In the genomic region with DNA sequence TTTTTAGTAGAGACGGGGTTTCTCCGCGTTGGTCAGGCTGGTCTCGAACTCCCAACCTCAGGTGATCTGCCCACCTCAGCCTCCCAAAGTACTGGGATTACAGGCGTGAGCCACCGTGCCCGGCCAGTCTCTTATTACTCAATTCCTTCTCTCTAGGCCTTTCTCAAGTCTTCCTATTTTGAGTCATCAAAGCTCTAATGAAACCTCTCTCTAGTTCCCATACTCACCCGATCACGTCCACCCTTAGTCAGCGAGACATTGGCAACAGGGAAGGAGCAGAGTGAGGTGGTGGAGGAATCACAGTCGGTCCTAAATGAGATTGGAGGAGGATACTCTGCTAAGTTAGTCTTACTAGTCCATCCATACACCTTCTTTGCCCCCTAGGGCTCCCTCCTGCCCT, we compare ENCODE assay signal across 28 cellular contexts. TPM values are rescaled to one million over a fixed set of nuclear protein-coding genes. Genes with fewer than 3 reads are reported as not detected.
DNase-seq lines count a peak whose midpoint lies in the region; ATAC-seq and TF ChIP-seq lines count a peak whose summit lies in the region.
"Had no signal": no experiment of that assay in that cellular context is flagged by ENCODE, and none has a peak within 500 bp of the region (broad histone marks: within the 10 kb centered on the region; RNA-seq: fewer than 3 reads in every experiment).

No MANE protein-coding gene starts in this region.

- POLR2A ChIA-PET in WTC11 (lab: Charles Lee), result no interaction called here
- POLR2A ChIA-PET in CD8-positive, alpha-beta memory T cell (lab: Charles Lee), result interaction anchor here (0.5 to 1.0 kb wide), 2 partner anchors 49 to 84 kb away, joined by 5 read pairs; no protein-coding TSS in a partner anchor

- H3K9me3 ChIP-seq in CD8-positive, alpha-beta memory T cell (ENCODE audit: low read length), result no peaks in the 10 kb centered on the region
- H3K9me3 ChIP-seq: left ventricle myocardium inferior, psoas muscle, stomach, transverse colon had no signal

- peaks cover 13% of the 10 kb centered on the region for H3K4me1 Mint-ChIP-seq in WTC11
- peaks cover 18% of the 10 kb centered on the region for H3K4me1 Mint-ChIP-seq in nephron progenitor cell
- H3K4me1 Mint-ChIP-seq in CD8-positive, alpha-beta memory T cell, result peaks cover 11 to 21% (median 20%) of the 10 kb centered on the region in 3 donors

- peaks cover 18% of the 10 kb centered on the region for H3K4me1 ChIP-seq in CD8-positive, alpha-beta memory T cell (ENCODE audit: insufficient read depth, low read length)

- no peak overlapping the region for H3K4me3 ChIP-seq in GM12865 (ENCODE audit: low read depth, low read length)
- H3K4me3 ChIP-seq in CD8-positive, alpha-beta memory T cell (ENCODE audit: low read length), result no peak overlapping the region
- H3K4me3 ChIP-seq: GM23338, left ventricle myocardium inferior, psoas muscle, skin epidermis, stomach, transverse colon had no signal

- no peak overlapping the region for H3K27ac ChIP-seq in CD8-positive, alpha-beta memory T cell (ENCODE audit: low read depth, low read length)
- H3K27ac ChIP-seq: HL-60, left ventricle myocardium inferior, psoas muscle, stomach, transverse colon had no signal

- H3K9me3 Mint-ChIP-seq in WTC11 (no peaks in the 10 kb centered on the region), nephron progenitor cell (no peaks in the 10 kb centered on the region)
- no peaks in the 10 kb centered on the region for H3K9me3 Mint-ChIP-seq in CD8-positive, alpha-beta memory T cell
- H3K9me3 Mint-ChIP-seq: activated naive CD8-positive, alpha-beta T cell treated with anti-CD3 and anti-CD28 coated beads for 36 hours; activated T-helper 2 cell treated with anti-CD3 and anti-CD28 coated beads, Interferon-gamma antibody, Interleukin-2, Interleukin-4, amounts not matched to agents 10 μg/mL and 5 μg/mL and 100 μg/mL, durations not matched to agents 14 hours and 24 hours and 36 hours; brain; GM23338; immature natural killer cell had no signal

- DNase-seq in GM12865 (ENCODE audit: low read depth), result peak; percentile 51
- DNase-seq in WTC11 (ENCODE audit: low spot score), result no peak
- DNase-seq in nephron progenitor cell, result no peak
- no peak for DNase-seq in CD8-positive, alpha-beta memory T cell
- no peak for DNase-seq in UCSD-AML1 (lab: John Stamatoyannopoulos, UW; ENCODE audit: unreplicated experiment)
- DNase-seq: activated naive CD8-positive, alpha-beta T cell treated with anti-CD3 and anti-CD28 coated beads for 36 hours; cortex of kidney; immature natural killer cell; IMR-90; left ventricle myocardium inferior; NCI-H2171; NCI-H526; psoas muscle; stimulated activated CD4-positive, alpha-beta T cell treated with anti-CD3 and anti-CD28 coated beads, Interleukin-4, amount 100 ng/mL, for 1 hour; stomach; T1000; transverse colon had no signal

- H3K27me3 ChIP-seq in CD8-positive, alpha-beta memory T cell (ENCODE audit: insufficient read depth, low read length, poor library complexity, severe bottlenecking), result no peaks in the 10 kb centered on the region
- H3K27me3 ChIP-seq: stomach, transverse colon had no signal

- H3K27me3 Mint-ChIP-seq in WTC11 (ENCODE audit: low read depth) (no peaks in the 10 kb centered on the region; the same call in 1 of the 2 replicates), nephron progenitor cell (ENCODE audit: low read depth, poor library complexity) (peaks cover 2% of the 10 kb centered on the region)
- no peaks in the 10 kb centered on the region for H3K27me3 Mint-ChIP-seq in CD8-positive, alpha-beta memory T cell
- H3K27me3 Mint-ChIP-seq: activated naive CD8-positive, alpha-beta T cell treated with anti-CD3 and anti-CD28 coated beads for 36 hours had no signal

- H3K36me3 Mint-ChIP-seq in WTC11, result peaks cover 33% of the 10 kb centered on the region
- peaks cover 32% of the 10 kb centered on the region for H3K36me3 Mint-ChIP-seq in nephron progenitor cell (ENCODE audit: low read depth)
- H3K36me3 Mint-ChIP-seq in CD8-positive, alpha-beta memory T cell, result peaks cover 3 to 16% (median 4%) of the 10 kb centered on the region in 3 donors

- CTCF ChIA-PET in WTC11 (lab: Charles Lee), result no interaction called here
- CTCF ChIA-PET in CD8-positive, alpha-beta memory T cell (lab: Charles Lee), result interaction anchor here (1.3 to 3.0 kb wide), 3 partner anchors 23 to 277 kb away, joined by 4 to 11 read pairs (median 5); a partner anchor contains a TSS

- no peak for TF ChIP-seq CTCF in GM12865 (IDR thresholded peaks at IDR 0.05; ENCODE audit: insufficient read depth, low read depth, low read length, missing control alignments)
- no peak for TF ChIP-seq CTCF in WTC11 (IDR thresholded peaks at IDR 0.05)
- no peak for TF ChIP-seq CTCF in nephron progenitor cell (IDR thresholded peaks at IDR 0.05)

- ATAC-seq in WTC11, result no peak
- ATAC-seq: activated CD4-positive, CD25-positive, alpha-beta regulatory T cell treated with anti-CD3 and anti-CD28 coated beads, Interleukin-2, amount 50 U/mL, for 24 hours; GM23338; psoas muscle; SK-N-SH treated with all-trans-retinoic acid at 6 μM for 48 hours had no signal

- H3K4me3 Mint-ChIP-seq in WTC11 (no peak overlapping the region), nephron progenitor cell (no peak overlapping the region)
- H3K4me3 Mint-ChIP-seq in CD8-positive, alpha-beta memory T cell, result no peak overlapping the region
- H3K4me3 Mint-ChIP-seq: activated naive CD8-positive, alpha-beta T cell treated with anti-CD3 and anti-CD28 coated beads for 36 hours; brain; GM23338; immature natural killer cell had no signal

- H3K27ac Mint-ChIP-seq in WTC11 (peak overlapping the region; percentile 62; the same call in 1 of the 2 replicates), nephron progenitor cell (peak overlapping the region; percentile 19)
- H3K27ac Mint-ChIP-seq in CD8-positive, alpha-beta memory T cell, result peak overlapping the region in 1 of 8 donors; percentile 1
- H3K27ac Mint-ChIP-seq: activated naive CD8-positive, alpha-beta T cell treated with anti-CD3 and anti-CD28 coated beads for 36 hours; activated T-helper 2 cell treated with anti-CD3 and anti-CD28 coated beads, Interferon-gamma antibody, Interleukin-2, Interleukin-4, amounts not matched to agents 10 μg/mL and 5 μg/mL and 100 μg/mL, durations not matched to agents 14 hours and 24 hours and 36 hours; GM23338; immature natural killer cell had no signal

- no peaks in the 10 kb centered on the region for H3K36me3 ChIP-seq in CD8-positive, alpha-beta memory T cell (ENCODE audit: insufficient read depth, low read length)
- H3K36me3 ChIP-seq: transverse colon had no signal

TF ChIP-seq in WTC11, 78 proteins besides CTCF, POLR2A, EP300 and RAD21:
- TF ChIP-seq RELA (CRISPR knock-in tag; IDR thresholded peaks at IDR 0.05; ENCODE audit: borderline replicate concordance) (no peak), NFATC4 (CRISPR knock-in tag; IDR thresholded peaks at IDR 0.05) (no peak)
TF ChIP-seq in WTC11: peak in this region for 0.

RNA-seq across cellular contexts. Expression of a gene that starts 5.0 kb away (rescaled TPM):
- 92.0 to 97.2 TPM (median 92.0 TPM) in 3 replicates for total RNA-seq in WTC11 (2021)
- 10 to 100 TPM; 32.9 to 33.3 TPM for total RNA-seq in CD8-positive, alpha-beta memory T cell
- 48.8 TPM for polyA plus RNA-seq in CD8-positive, alpha-beta memory T cell

RNA-seq across cellular contexts. Expression of a gene that starts 5.2 kb away (rescaled TPM):
- total RNA-seq in WTC11 (2021), result 3.5 to 6.0 TPM (median 3.9 TPM) in 3 replicates
- not detected for total RNA-seq in CD8-positive, alpha-beta memory T cell
- 0.36 TPM for polyA plus RNA-seq in CD8-positive, alpha-beta memory T cell
- total RNA-seq: activated CD8-positive, alpha-beta memory T cell treated with anti-CD3 and anti-CD28 coated beads for 36 hours; activated naive CD8-positive, alpha-beta T cell treated with anti-CD3 and anti-CD28 coated beads for 36 hours; activated T-helper 2 cell treated with anti-CD3 and anti-CD28 coated beads, Interferon-gamma antibody, Interleukin-2, Interleukin-4, amounts not matched to agents 10 μg/mL and 5 μg/mL and 100 μg/mL, durations not matched to agents 14 hours and 24 hours and 36 hours; fibroblast of villous mesenchyme; IMR-90; left ventricle myocardium inferior; M059J; mononuclear cell; psoas muscle; stomach had no signal
- polyA plus RNA-seq: immature natural killer cell, IMR-90 had no signal

RNA-seq across cellular contexts. Expression of a gene that starts 12.9 kb away (rescaled TPM):
- total RNA-seq in WTC11 (2021), result 0.16 to 0.39 TPM (median 0.23 TPM) in 3 replicates
- under 1 TPM; 0.11 to 0.22 TPM for total RNA-seq in CD8-positive, alpha-beta memory T cell
- not detected for polyA plus RNA-seq in CD8-positive, alpha-beta memory T cell
- total RNA-seq: mononuclear cell had no signal
- polyA plus RNA-seq: immature natural killer cell had no signal

RNA-seq across cellular contexts. Expression of a gene that starts 23.4 kb away (rescaled TPM):
- 128 to 135 TPM (median 128 TPM) in 3 replicates for total RNA-seq in WTC11 (2021)
- 100 to 1,000 TPM; 142 to 143 TPM for total RNA-seq in CD8-positive, alpha-beta memory T cell
- 164 TPM for polyA plus RNA-seq in CD8-positive, alpha-beta memory T cell

RNA-seq across cellular contexts. Expression of a gene that starts 25.0 kb away (rescaled TPM):
- 42.1 to 42.9 TPM (median 42.2 TPM) in 3 replicates for total RNA-seq in WTC11 (2021)
- total RNA-seq in CD8-positive, alpha-beta memory T cell, result 10 to 100 TPM; 58.7 to 64.3 TPM
- 3.3 TPM for polyA plus RNA-seq in CD8-positive, alpha-beta memory T cell
